Comparison of ENCODE assay signal across 25 cellular contexts in genomic region chr6:71851214-71851613, GRCh38. TPM values are rescaled to one million over a fixed set of nuclear protein-coding genes. Genes with fewer than 3 reads are reported as not detected.
"Had no signal": no experiment of that assay in that cellular context is flagged by ENCODE, and none has a peak within 500 bp of the region (broad histone marks: within the 10 kb centered on the region; RNA-seq: fewer than 3 reads in every experiment).

No MANE protein-coding gene starts in this region.

- ATAC-seq: natural killer cell; psoas muscle; right cardiac atrium; right lobe of liver; stimulated activated effector memory CD8-positive, alpha-beta T cell treated with anti-CD3 and anti-CD28 coated beads, Interleukin-12 subunit alpha, Interleukin-12 subunit beta, amount 100 ng/mL, for 72 hours; stimulated activated naive B cell treated with anti-CD40 and anti-IgM and Interleukin-4, amounts not matched to agents 10 μg/mL and 1 μg/mL and 100 μg/mL, for 72 hours had no signal

- H3K9me3 ChIP-seq: ovary, psoas muscle, right lobe of liver, sigmoid colon, thoracic aorta, thyroid gland, tibial nerve, upper lobe of left lung, vagina had no signal

- H3K27me3 ChIP-seq: neural progenitor cell, ovary, right lobe of liver, sigmoid colon, stomach, thyroid gland, tibial nerve, upper lobe of left lung, vagina had no signal

- H3K36me3 ChIP-seq: neural progenitor cell, ovary, right lobe of liver, sigmoid colon, stomach, thoracic aorta, thyroid gland, tibial nerve, upper lobe of left lung, vagina had no signal

- H3K4me1 ChIP-seq: neural progenitor cell, parathyroid adenoma, psoas muscle, right lobe of liver, sigmoid colon, stomach, thyroid gland, tibial nerve, upper lobe of left lung, vagina had no signal

- H3K4me2 ChIP-seq: neural progenitor cell had no signal

- H3K4me3 ChIP-seq: neural progenitor cell, ovary, psoas muscle, right lobe of liver, sigmoid colon, stomach, thoracic aorta, thyroid gland, tibial nerve, upper lobe of left lung, vagina had no signal

- DNase-seq: natural killer cell; occipital lobe; ovary; posterior cingulate gyrus; psoas muscle; right cardiac atrium; right lobe of liver; sigmoid colon; small intestine; stimulated activated CD4-positive, alpha-beta T cell treated with anti-CD3 and anti-CD28 coated beads, Interleukin-15, amount 100 ng/mL, for 24 hours; stimulated activated CD4-positive, alpha-beta T cell treated with anti-CD3 and anti-CD28 coated beads, Interleukin-2, amount 100 ng/mL, for 24 hours; stimulated activated CD4-positive, alpha-beta T cell treated with anti-CD3 and anti-CD28 coated beads, Interleukin-2, amount 100 ng/mL, for 48 hours; stimulated activated CD4-positive, alpha-beta T cell treated with anti-CD3 and anti-CD28 coated beads, Interleukin-4, amount 100 ng/mL, for 24 hours; stimulated activated naive B cell treated with anti-CD40 and anti-IgM and Interleukin-4, amounts not matched to agents 10 μg/mL and 1 μg/mL and 100 μg/mL, for 72 hours; stimulated activated naive CD4-positive, alpha-beta T cell treated with Interleukin-2 at 50 U/mL for 16 hours; stomach; thyroid gland; trophoblast cell; upper lobe of left lung had no signal

- H3K9ac ChIP-seq: neural progenitor cell, parathyroid adenoma had no signal

- H3K27ac ChIP-seq: neural progenitor cell, ovary, parathyroid adenoma, psoas muscle, right lobe of liver, sigmoid colon, stomach, thoracic aorta, thyroid gland, tibial nerve, upper lobe of left lung, vagina had no signal

- H2AFZ ChIP-seq: neural progenitor cell, parathyroid adenoma had no signal

RNA-seq across cellular contexts. Expression of gene RIMS1, which starts 35.1 kb away (rescaled TPM):
- total RNA-seq: natural killer cell had no signal
